28 cellular contexts compared by ENCODE assay signal in the genomic region with DNA sequence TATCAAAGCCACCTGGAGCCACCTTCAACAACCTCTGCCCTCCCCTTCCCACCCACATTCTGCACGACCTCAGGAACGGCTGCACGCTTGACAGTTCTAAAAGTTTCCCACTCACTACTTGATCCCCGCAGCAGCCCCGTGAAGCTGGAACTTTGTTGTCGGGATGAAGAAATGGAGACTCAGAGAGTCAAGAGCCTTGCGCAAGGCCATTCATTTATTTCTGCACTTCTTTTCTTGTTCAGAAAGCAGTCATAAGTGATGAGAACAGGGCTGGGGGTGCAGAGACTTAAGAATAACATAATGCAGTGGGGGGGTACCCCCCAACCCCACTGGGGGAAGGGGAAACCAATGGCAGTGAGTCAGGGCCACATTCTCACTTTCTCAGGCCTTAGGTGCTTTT. TPM values are rescaled to one million over a fixed set of nuclear protein-coding genes. Genes with fewer than 3 reads are reported as not detected.
DNase-seq lines count a peak whose midpoint lies in the region; ATAC-seq, FAIRE-seq and TF ChIP-seq lines count a peak whose summit lies in the region.
"Had no signal": no experiment of that assay in that cellular context is flagged by ENCODE, and none has a peak within 500 bp of the region (broad histone marks: within the 10 kb centered on the region; RNA-seq: fewer than 3 reads in every experiment).

No MANE protein-coding gene starts in this region.

- no peaks in the 10 kb centered on the region for H3K9me2 ChIP-seq in GM23338 (ENCODE audit: insufficient read depth)

- H3K36me3 ChIP-seq in GM23338 (ENCODE audit: insufficient read depth) (no peaks in the 10 kb centered on the region), K562 (ENCODE audit: control insufficient read depth, insufficient read depth, low read length) (peaks cover 3% of the 10 kb centered on the region; the same call in 1 of the 3 replicates)
- H3K36me3 ChIP-seq: adrenal gland, lower lobe of right lung, suprapubic skin, upper lobe of right lung had no signal

- H4K20me1 ChIP-seq in GM23338 (replicated peaks; ENCODE audit: insufficient read depth) (peaks cover 12% of the 10 kb centered on the region), K562 (replicated peaks; ENCODE audit: control insufficient read depth, insufficient read depth, low read length) (no peaks in the 10 kb centered on the region)

- H3K4me3 ChIP-seq in GM23338 (no peak overlapping the region), K562 (no peak overlapping the region)
- H3K4me3 ChIP-seq: adrenal gland, GM12878, mucosa of descending colon, suprapubic skin had no signal

- H3K36me3 Mint-ChIP-seq in CD4-positive, alpha-beta T cell (ENCODE audit: low read depth) = peaks cover 7% of the 10 kb centered on the region
- H3K36me3 Mint-ChIP-seq in GM23338 (ENCODE audit: low read depth) (peaks cover 11% of the 10 kb centered on the region; the same call in 2 of the 3 replicates), nephron progenitor cell (ENCODE audit: low read depth) (no peaks in the 10 kb centered on the region)

- peaks cover 11% of the 10 kb centered on the region for H3K27me3 Mint-ChIP-seq in CD4-positive, alpha-beta T cell
- H3K27me3 Mint-ChIP-seq in GM23338 (ENCODE audit: insufficient read depth, low read depth, poor library complexity) (peaks cover 34% of the 10 kb centered on the region), nephron progenitor cell (ENCODE audit: low read depth, poor library complexity) (peaks cover 50% of the 10 kb centered on the region)

- no peak for TF ChIP-seq EP300 in K562 (IDR thresholded peaks at IDR 0.05; ENCODE audit: low read length)

- H3K27me3 ChIP-seq in CD4-positive, alpha-beta T cell (ENCODE audit: control insufficient read depth, insufficient read depth, low read length) = peaks cover 10% of the 10 kb centered on the region
- H3K27me3 ChIP-seq in GM23338 (ENCODE audit: insufficient read depth) (peaks cover 36% of the 10 kb centered on the region), K562 (ENCODE audit: control insufficient read depth in 2 of 2, insufficient read depth in 2 of 2, low read length in 2 of 2) (no peaks in the 10 kb centered on the region)
- H3K27me3 ChIP-seq: adrenal gland, suprapubic skin, upper lobe of right lung had no signal

- H3K79me2 ChIP-seq in GM23338 (replicated peaks; ENCODE audit: insufficient read depth) = peaks cover 23% of the 10 kb centered on the region
- peaks cover 19% of the 10 kb centered on the region for H3K79me2 ChIP-seq in K562 (ENCODE audit: control insufficient read depth, insufficient read depth, low read length)
- H3K79me2 ChIP-seq: parathyroid adenoma had no signal

- no peak overlapping the region for H3K9ac ChIP-seq in K562 (ENCODE audit: insufficient read depth in 1 of 2, low read depth in 2 of 2, low read length in 2 of 2)
- H3K9ac ChIP-seq: parathyroid adenoma had no signal

- H3K4me3 Mint-ChIP-seq in CD4-positive, alpha-beta T cell = peak overlapping the region; percentile 79
- H3K4me3 Mint-ChIP-seq in GM23338 = no peak overlapping the region
- peak overlapping the region; percentile 66 for H3K4me3 Mint-ChIP-seq in nephron progenitor cell

- H3K4me2 ChIP-seq in GM23338 (peak overlapping the region; percentile 95; the same call in 1 of the 2 replicates), K562 (ENCODE audit: insufficient read depth, low read length) (no peak overlapping the region)

- no peak for ATAC-seq in CD4-positive, alpha-beta T cell (ENCODE audit: poor library complexity)
- ATAC-seq in GM23338 = no peak
- ATAC-seq in K562 = no peak
- no peak for ATAC-seq in GM19351 (IDR thresholded peaks at IDR 0.05; ENCODE audit: unreplicated experiment)
- ATAC-seq: GM12878; lower lobe of right lung; mucosa of descending colon; right cardiac atrium; stimulated activated effector memory CD8-positive, alpha-beta T cell treated with anti-CD3 and anti-CD28 coated beads, Interleukin-12 subunit alpha, Interleukin-12 subunit beta, amount 100 ng/mL, for 72 hours; upper lobe of right lung had no signal

- TF ChIP-seq RAD21 in K562 (CRISPR knock-in tag; conservative IDR thresholded peaks at IDR 0.05 in 1 of 2, IDR thresholded peaks at IDR 0.05 in 1 of 2) = no peak

- no peak overlapping the region for H2AFZ ChIP-seq in GM23338
- no peak overlapping the region for H2AFZ ChIP-seq in K562 (ENCODE audit: low read depth, low read length)

- peaks cover 13% of the 10 kb centered on the region for H3K4me1 Mint-ChIP-seq in CD4-positive, alpha-beta T cell (ENCODE audit: low read depth)
- H3K4me1 Mint-ChIP-seq in GM23338 = peaks cover 29% of the 10 kb centered on the region
- H3K4me1 Mint-ChIP-seq in nephron progenitor cell = peaks cover 48% of the 10 kb centered on the region

- in situ Hi-C loops in K562 (cut with MboI) = no loop called here

- CTCF ChIA-PET in CD4-positive, alpha-beta T cell (lab: Charles Lee) = interaction anchor here (0.7 kb wide), 1 partner anchor 66 kb away, joined by 3 read pairs; no protein-coding TSS in a partner anchor
- CTCF ChIA-PET in K562 (lab: Yijun Ruan, JAX; ENCODE audit: low intra/inter-chr PET ratio) = interaction anchor here (0.6 kb wide), 1 partner anchor 131 kb away, joined by 4 read pairs; no protein-coding TSS in a partner anchor

- POLR2A ChIA-PET in CD4-positive, alpha-beta T cell (lab: Charles Lee) = no interaction called here
- POLR2A ChIA-PET in K562 (lab: Yijun Ruan, JAX) = no interaction called here

- H3K27ac ChIP-seq in CD4-positive, alpha-beta T cell (ENCODE audit: low read depth, low read length) = no peak overlapping the region
- no peak overlapping the region for H3K27ac ChIP-seq in GM23338 (ENCODE audit: low read depth)
- H3K27ac ChIP-seq in K562 (ENCODE audit: extremely low read depth, low read depth, low read length) = no peak overlapping the region
- H3K27ac ChIP-seq: adrenal gland, C4-2B, lower lobe of right lung, parathyroid adenoma, suprapubic skin, upper lobe of right lung had no signal

- WGBS in K562 (ENCODE audit: insufficient coverage, low coverage, missing lambda C conversion rate) = 53% methylated on average over 7 of the region's 7 CpGs

- no TSS peak for BruUV-seq in K562 (replicated peaks; lab: Mats Ljungman, UMichigan)

- H3K9me1 ChIP-seq in K562 (ENCODE audit: control insufficient read depth, insufficient read depth, low read length) = no peaks in the 10 kb centered on the region

- TF ChIP-seq POLR2A in K562 (conservative IDR thresholded peaks at IDR 0.05) = no peak

- TF ChIP-seq CTCF in CD4-positive, alpha-beta T cell (IDR thresholded peaks at IDR 0.05) = no peak
- TF ChIP-seq CTCF in GM23338 (conservative IDR thresholded peaks at IDR 0.05; ENCODE audit: low read depth in 2 of 2) (no peak), K562 (IDR thresholded peaks at IDR 0.05 in 2 of 3, conservative IDR thresholded peaks at IDR 0.05 in 1 of 3; ENCODE audit: insufficient read depth in 2 of 3, low read depth in 1 of 3, low read length in 3 of 3) (no peak), nephron progenitor cell (IDR thresholded peaks at IDR 0.05) (no peak)

- no peaks in the 10 kb centered on the region for H3K9me3 ChIP-seq in CD4-positive, alpha-beta T cell (ENCODE audit: control insufficient read depth, low read length)
- H3K9me3 ChIP-seq in K562 (replicated peaks; ENCODE audit: control insufficient read depth, insufficient read depth, low read depth, low read length) = no peaks in the 10 kb centered on the region
- H3K9me3 ChIP-seq: adrenal gland, lower lobe of right lung, mucosa of descending colon, suprapubic skin, upper lobe of right lung had no signal

- no peaks in the 10 kb centered on the region for H3K9me3 Mint-ChIP-seq in CD4-positive, alpha-beta T cell
- H3K9me3 Mint-ChIP-seq in GM23338 = peaks cover 3% of the 10 kb centered on the region; the same call in 1 of the 3 replicates
- H3K9me3 Mint-ChIP-seq in nephron progenitor cell = peaks cover 3% of the 10 kb centered on the region
- H3K9me3 Mint-ChIP-seq: stimulated activated effector memory CD8-positive, alpha-beta T cell treated with anti-CD3 and anti-CD28 coated beads, Interleukin-12 subunit alpha, Interleukin-12 subunit beta, amount 100 ng/mL, for 72 hours had no signal

- FAIRE-seq in K562 (lab: Jason Lieb, UNC) (no peak), RCC 7860 (lab: Jason Lieb, UNC) (no peak)
- FAIRE-seq: endothelial cell of umbilical vein, GM12878, TTC549 had no signal

- no peak for DNase-seq in CD4-positive, alpha-beta T cell
- DNase-seq in GM23338 (ENCODE audit: low spot score) (no peak), K562 (ENCODE audit: extremely low read depth in 1 of 4, low spot score in 3 of 4) (no peak), nephron progenitor cell (no peak), HUDEP-2 (lab: John Stamatoyannopoulos, UW; ENCODE audit: unreplicated experiment in 76 of 76) (no peak), RCC 7860 (ENCODE audit: low spot score) (no peak)
- DNase-seq: activated gamma-delta T cell; activated T-cell treated with anti-CD3 and anti-CD28 coated beads for 4 hours; adrenal gland; GOT3; islet precursor cell; lower lobe of right lung; mucosa of descending colon; NCI-H1417; NCI-H2081; NCI-H226; right cardiac atrium; stimulated activated CD4-positive, alpha-beta T cell treated with anti-CD3 and anti-CD28 coated beads, Interleukin-12 subunit alpha, Interleukin-12 subunit beta, amount 100 ng/mL, for 4 hours; stimulated activated CD4-positive, alpha-beta T cell treated with anti-CD3 and anti-CD28 coated beads, Interleukin-4, amount 100 ng/mL, for 24 hours; upper lobe of right lung had no signal

- H3F3A ChIP-seq in GM23338 (replicated peaks; ENCODE audit: low read depth) = 0 out of 2 replicates have a peak, but pooled peaks cover 7% of the 10 kb centered on the region

- H3K4me1 ChIP-seq in GM23338 (ENCODE audit: insufficient read depth) (peaks cover 23% of the 10 kb centered on the region), K562 (replicated peaks in 1 of 2; ENCODE audit: control insufficient read depth in 2 of 2, insufficient read depth in 2 of 2, low read length in 2 of 2) (peaks cover 8 to 35% of the 10 kb centered on the region in 2 experiments)
- H3K4me1 ChIP-seq: parathyroid adenoma had no signal

- no peak overlapping the region for H3K27ac Mint-ChIP-seq in CD4-positive, alpha-beta T cell
- H3K27ac Mint-ChIP-seq in GM23338 = no peak overlapping the region
- H3K27ac Mint-ChIP-seq in nephron progenitor cell = no peak overlapping the region
- H3K27ac Mint-ChIP-seq: stimulated activated effector memory CD8-positive, alpha-beta T cell treated with anti-CD3 and anti-CD28 coated beads, Interleukin-12 subunit alpha, Interleukin-12 subunit beta, amount 100 ng/mL, for 72 hours had no signal

- intact Hi-C loops in CD4-positive, alpha-beta T cell (cut with DNase I, micrococcal nuclease) = no loop called here
- intact Hi-C loops in K562 (cut with micrococcal nuclease) = no loop called here

RNA-seq across cellular contexts. Expression of a gene that starts 2.2 kb away (rescaled TPM):
- 1 to 10 TPM in 1 of 2 experiments, under 1 TPM in 1; 0.95 to 1.0 TPM for total RNA-seq in CD4-positive, alpha-beta T cell
- 32.1 and 36.6 TPM in 2 replicates for total RNA-seq in GM23338 (2014; rRNA removed; shearing (Covaris generic))
- 8.3 and 8.5 TPM in 2 replicates for polyA plus RNA-seq in GM23338 (2016; fragmentation: Nextera tagmentation; extraction: Ambion mirVana)
- total RNA-seq in K562 (2011; cell fraction: chromatin; rRNA removed; ENCODE audit: low replicate concordance) = 11.1 and 14.8 TPM in 2 replicates
- 8.8 and 11.5 TPM in 2 replicates for total RNA-seq in K562 (2011; cell fraction: nucleolus; rRNA removed)
- total RNA-seq in K562 (2011; cell fraction: nucleoplasm; rRNA removed) = 12.8 and 16.3 TPM in 2 replicates
- total RNA-seq in K562 (2014; rRNA removed) = 6.7 and 7.6 TPM in 2 replicates
- total RNA-seq in K562 (2014; rRNA removed; fragmentation: Illumina TruSeq; extraction: Trizol) = 2.9 and 3.0 TPM in 2 replicates
- total RNA-seq in K562 (2015; rRNA removed; fragmentation: Illumina TruSeq; extraction: Trizol) = 3.7 and 4.2 TPM in 2 replicates
- total RNA-seq in K562 (2021) = 8.4 and 12.3 TPM in 2 replicates
- polyA plus RNA-seq in K562 (2011; rRNA removed) = 2.6 and 2.8 TPM in 2 replicates
- 1.7 and 4.1 TPM in 2 replicates for polyA plus RNA-seq in K562 (2011; cell fraction: cytosol; rRNA removed)
- polyA plus RNA-seq in K562 (2011; cell fraction: nucleus; rRNA removed) = 10.4 and 14.9 TPM in 2 replicates
- polyA plus RNA-seq in K562 (2012) = 3.1 and 3.3 TPM in 2 replicates
- polyA plus RNA-seq in K562 (2014; fragmentation: Illumina TruSeq; extraction: Trizol) = 2.5 and 2.6 TPM in 2 replicates
- polyA plus RNA-seq in K562 (2014; fragmentation: Nextera tagmentation; extraction: Ambion mirVana) = under 1 TPM; 0.45 TPM
- polyA plus RNA-seq in K562 (2014; rRNA removed) = 4.6 and 5.1 TPM in 2 replicates
- polyA minus RNA-seq in K562 (2011; rRNA and poly(A)+ RNA removed) = 1.9 and 2.1 TPM in 2 replicates
- polyA minus RNA-seq in K562 (2011; cell fraction: cytosol; rRNA and poly(A)+ RNA removed) = 2.3 and 4.7 TPM in 2 replicates
- 5.1 and 5.3 TPM in 2 replicates for polyA minus RNA-seq in K562 (2011; cell fraction: nucleus; rRNA and poly(A)+ RNA removed)

RNA-seq across cellular contexts. Expression of a gene that starts 42.5 kb away (rescaled TPM):
- 1 to 10 TPM; 4.0 to 4.8 TPM for total RNA-seq in CD4-positive, alpha-beta T cell
- total RNA-seq in GM23338 (2014; rRNA removed; shearing (Covaris generic)) = 65.5 and 84.7 TPM in 2 replicates
- polyA plus RNA-seq in GM23338 (2016; fragmentation: Nextera tagmentation; extraction: Ambion mirVana) (9.4 and 12.9 TPM in 2 replicates), K562 (2011; rRNA removed) (15.1 and 16.9 TPM in 2 replicates), K562 (2014; fragmentation: Illumina TruSeq; extraction: Trizol) (19.6 and 26.5 TPM in 2 replicates), K562 (2014; fragmentation: Nextera tagmentation; extraction: Ambion mirVana) (under 1 TPM; 0.70 to 0.95 TPM), K562 (2014; rRNA removed) (35.0 and 38.6 TPM in 2 replicates)
- total RNA-seq in K562 (2011; cell fraction: chromatin; rRNA removed; ENCODE audit: low replicate concordance) = 22.0 and 38.1 TPM in 2 replicates
- 26.2 and 28.3 TPM in 2 replicates for total RNA-seq in K562 (2011; cell fraction: nucleolus; rRNA removed)
- 23.4 and 29.6 TPM in 2 replicates for total RNA-seq in K562 (2011; cell fraction: nucleoplasm; rRNA removed)
- total RNA-seq in K562 (2014; rRNA removed) (36.3 and 39.3 TPM in 2 replicates), K562 (2014; rRNA removed; fragmentation: Illumina TruSeq; extraction: Trizol) (11.5 and 11.8 TPM in 2 replicates), K562 (2015; rRNA removed; fragmentation: Illumina TruSeq; extraction: Trizol) (31.4 and 31.9 TPM in 2 replicates), K562 (2021) (33.0 and 35.3 TPM in 2 replicates)
- 18.9 and 34.3 TPM in 2 replicates for polyA plus RNA-seq in K562 (2011; cell fraction: cytosol; rRNA removed)
- 17.4 and 25.9 TPM in 2 replicates for polyA plus RNA-seq in K562 (2011; cell fraction: nucleus; rRNA removed)
- polyA plus RNA-seq in K562 (2012) = 29.5 and 34.3 TPM in 2 replicates
- 4.3 and 4.6 TPM in 2 replicates for polyA minus RNA-seq in K562 (2011; rRNA and poly(A)+ RNA removed)
- 10.5 and 11.5 TPM in 2 replicates for polyA minus RNA-seq in K562 (2011; cell fraction: cytosol; rRNA and poly(A)+ RNA removed)
- polyA minus RNA-seq in K562 (2011; cell fraction: nucleus; rRNA and poly(A)+ RNA removed) = 7.0 and 7.8 TPM in 2 replicates
